In the genomic region with DNA sequence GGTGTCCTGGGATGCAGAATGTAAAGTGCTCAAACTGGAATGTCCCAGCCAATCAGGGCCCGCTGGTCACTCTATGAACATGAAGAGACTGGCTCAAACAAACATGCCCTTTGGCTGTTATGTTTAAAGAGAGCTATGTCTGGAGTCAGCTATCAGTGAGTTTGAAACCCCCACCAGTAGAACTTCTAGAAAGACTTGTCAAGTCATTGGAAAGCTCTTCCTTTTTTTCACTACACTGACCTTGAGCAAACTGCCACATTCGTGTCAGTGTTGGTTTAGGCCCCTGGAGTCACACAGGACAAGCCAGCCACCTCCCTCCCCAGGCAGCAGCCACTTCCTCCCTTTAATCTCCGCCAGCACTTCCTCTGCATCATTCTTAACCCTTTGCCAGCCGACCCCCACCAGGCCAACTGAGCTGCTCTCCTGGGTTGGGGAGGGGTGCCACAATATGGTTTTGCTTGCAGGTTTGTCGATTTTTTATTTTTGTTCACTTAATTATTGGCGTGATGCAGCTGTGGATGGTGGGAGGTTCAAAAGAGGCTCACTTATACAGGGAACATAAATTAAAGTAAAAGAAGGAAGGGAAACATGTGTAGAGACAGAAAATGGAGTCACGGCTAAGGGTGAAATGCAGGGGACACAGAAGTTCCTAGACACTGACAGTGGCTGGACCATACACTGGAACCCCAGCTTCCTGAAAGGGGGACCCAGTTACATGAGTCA, we compare ENCODE assay signal across 8 cellular contexts. TPM values are rescaled to one million over a fixed set of nuclear protein-coding genes. Genes with fewer than 3 reads are reported as not detected.
A peak's percentile ranks its signal among the peaks of the same experiment; 100 is the strongest.
DNase-seq lines count a peak whose midpoint lies in the region; ATAC-seq and TF ChIP-seq lines count a peak whose summit lies in the region.

No MANE protein-coding gene starts in this region.

- peak overlapping the region; percentile 30 for H2BK12ac ChIP-seq in trophoblast cell (ENCODE audit: low read length)

- no peak overlapping the region for H3K14ac ChIP-seq in trophoblast cell (ENCODE audit: low read length)

- H3K9me3 ChIP-seq in trophoblast cell (ENCODE audit: insufficient read depth, low read depth, low read length): no peaks in the 10 kb centered on the region

- no peak overlapping the region for H3K27ac ChIP-seq in trophoblast cell (ENCODE audit: low read depth, low read length)

- no peak overlapping the region for H4K8ac ChIP-seq in trophoblast cell (ENCODE audit: low read depth, low read length)

- H3K79me1 ChIP-seq in trophoblast cell (ENCODE audit: low read length): no peaks in the 10 kb centered on the region

- H2BK5ac ChIP-seq in trophoblast cell (ENCODE audit: low read depth, low read length, poor library complexity): no peak overlapping the region

- no peaks in the 10 kb centered on the region for H3K27me3 ChIP-seq in trophoblast cell (ENCODE audit: insufficient read depth, low read length)

- DNase-seq in GM12865 (ENCODE audit: low read depth) (peak; percentile 45), SIG-M5 treated with dmso at 0.1 percent for 504 hours (lab: John Stamatoyannopoulos, UW; ENCODE audit: unreplicated experiment) (peak; percentile 74), globus pallidus (ENCODE audit: low spot score) (peak; percentile 60), trophoblast cell (peak in 1 of 2 donors; percentile 36), NCI-H510A (lab: John Stamatoyannopoulos, UW) (no peak), ecto neural progenitor cell (ENCODE audit: low spot score) (no peak), NCI-H2081 treated with DMSO at 0.1 percent for 48 hours (lab: John Stamatoyannopoulos, UW) (no peak)

- H3K4me3 ChIP-seq in GM12865 (ENCODE audit: low read depth, low read length): no peak overlapping the region
- no peak overlapping the region for H3K4me3 ChIP-seq in trophoblast cell (ENCODE audit: low read depth, low read length)

- H2AK5ac ChIP-seq in trophoblast cell (ENCODE audit: low read length): no peak overlapping the region

- H3K18ac ChIP-seq in trophoblast cell (ENCODE audit: low read length): no peak overlapping the region

- H4K12ac ChIP-seq in trophoblast cell (ENCODE audit: low read depth, low read length): no peak overlapping the region

- ATAC-seq in HG02981 (IDR thresholded peaks at IDR 0.05; ENCODE audit: unreplicated experiment): no peak

- H3K79me2 ChIP-seq in trophoblast cell (ENCODE audit: control insufficient read depth, insufficient read depth, low read length, poor library complexity): no peaks in the 10 kb centered on the region

- no peak overlapping the region for H2AFZ ChIP-seq in trophoblast cell (ENCODE audit: insufficient read depth, low read length, poor library complexity)

- no peak for TF ChIP-seq CTCF in GM12865 (IDR thresholded peaks at IDR 0.05; ENCODE audit: insufficient read depth, low read depth, low read length, missing control alignments)

- no peak overlapping the region for H3K9ac ChIP-seq in trophoblast cell (ENCODE audit: low read length)

- H3K36me3 ChIP-seq in trophoblast cell (ENCODE audit: control insufficient read depth in 1 of 2, insufficient read depth in 2 of 2, low read length in 2 of 2): no peaks in the 10 kb centered on the region

- no peak overlapping the region for H3K4ac ChIP-seq in trophoblast cell (ENCODE audit: low read depth, low read length)

- no CpG with 5 or more reads among the region's 7 CpGs for WGBS in trophoblast cell (ENCODE audit: extremely low coverage, insufficient coverage, insufficient read length)

- H3K4me2 ChIP-seq in trophoblast cell (ENCODE audit: low read length): no peak overlapping the region

- H3K23ac ChIP-seq in trophoblast cell (ENCODE audit: low read length): no peak overlapping the region

- no peak overlapping the region for H2BK120ac ChIP-seq in trophoblast cell (ENCODE audit: insufficient read depth, low read length, poor library complexity)

- no peak overlapping the region for H4K91ac ChIP-seq in trophoblast cell (ENCODE audit: low read depth, low read length)

- H3K4me1 ChIP-seq in trophoblast cell (ENCODE audit: control insufficient read depth in 1 of 2, insufficient read depth in 2 of 2, low read length in 2 of 2): peaks cover 19 to 28% of the 10 kb centered on the region in 2 experiments

RNA-seq across cellular contexts. Expression of gene CMKLR1, which starts 25.3 kb away (rescaled TPM):
- 0.08 and 0.21 TPM in 2 replicates for polyA plus RNA-seq in trophoblast cell (2013)

Comparison
In these comparisons a context has a peak if more than half of its experiments do, and no peak if none do; other contexts are left out.
1. DNase-seq: peak in GM12865 (single experiment), SIG-M5 treated with dmso at 0.1 percent for 504 hours (single experiment) and globus pallidus (single experiment); none in NCI-H510A (single experiment), ecto neural progenitor cell (single experiment) and NCI-H2081 treated with DMSO at 0.1 percent for 48 hours (single experiment).